ENCODE assay signal across 17 cellular contexts in the genomic region with DNA sequence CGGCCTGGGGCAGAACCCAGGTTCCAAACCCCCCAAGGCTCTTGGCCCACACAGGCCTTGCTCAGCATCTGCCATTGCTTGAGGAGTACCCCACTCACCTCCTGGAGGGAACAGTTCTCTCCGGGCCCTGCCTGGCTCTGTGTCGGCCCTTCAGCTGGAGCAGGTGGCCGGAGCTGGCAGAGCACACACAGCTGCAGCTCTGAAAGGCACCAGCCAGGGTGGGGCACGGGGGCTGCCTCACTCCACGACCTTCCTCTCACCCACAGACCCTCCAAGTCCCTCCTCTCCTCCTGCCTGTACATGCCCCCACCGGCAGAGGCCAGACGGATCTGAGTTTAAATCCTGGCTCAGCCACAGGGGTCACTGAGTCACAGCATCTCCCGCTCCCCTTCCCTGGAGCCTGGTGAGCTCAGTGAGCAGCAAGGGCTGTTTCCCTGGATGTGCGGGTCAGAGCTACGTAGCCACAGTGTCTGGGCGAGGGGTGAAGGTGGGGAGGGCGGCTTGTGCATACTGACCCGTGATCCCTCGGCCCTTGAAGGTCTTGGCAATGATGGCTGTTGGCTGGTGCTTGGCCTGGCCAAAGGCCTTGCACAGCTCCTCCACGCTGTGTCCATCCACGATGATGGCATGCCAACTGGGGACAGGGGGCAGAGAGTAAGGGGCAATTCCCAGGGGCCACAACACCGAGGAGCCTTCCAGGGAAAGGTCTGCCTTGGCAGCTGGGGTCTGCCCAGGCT. TPM values are rescaled to one million over a fixed set of nuclear protein-coding genes. Genes with fewer than 3 reads are reported as not detected.
A peak's percentile ranks its signal among the peaks of the same experiment; 100 is the strongest.
DNase-seq lines count a peak whose midpoint lies in the region; ATAC-seq, FAIRE-seq and TF ChIP-seq lines count a peak whose summit lies in the region.
"Had no signal": no experiment of that assay in that cellular context is flagged by ENCODE, and none has a peak within 500 bp of the region (broad histone marks: within the 10 kb centered on the region; RNA-seq: fewer than 3 reads in every experiment).

No MANE protein-coding gene starts in this region.

- peaks cover 40% of the 10 kb centered on the region for H3K36me3 Mint-ChIP-seq in stimulated activated naive CD8-positive, alpha-beta T cell treated with anti-CD3 and anti-CD28 coated beads, Interleukin-15, Interleukin-2, amounts not matched to agents 100 ng/mL and 50 ng/mL, for 24 hours (ENCODE audit: low read depth)
- H3K36me3 Mint-ChIP-seq in astrocyte (ENCODE audit: low read depth, unreplicated experiment) = peaks cover 11% of the 10 kb centered on the region

- H3K27me3 ChIP-seq in astrocyte (ENCODE audit: insufficient read depth, low read length) = no peaks in the 10 kb centered on the region
- H3K27me3 ChIP-seq: sigmoid colon, stomach had no signal

- H3K36me3 ChIP-seq in astrocyte (ENCODE audit: insufficient read depth, low read length) (peaks cover 52% of the 10 kb centered on the region), mucosa of descending colon (ENCODE audit: low read depth) (peaks cover 15% of the 10 kb centered on the region)

- no peak for ATAC-seq in stimulated activated naive CD8-positive, alpha-beta T cell treated with anti-CD3 and anti-CD28 coated beads, Interleukin-15, Interleukin-2, amounts not matched to agents 100 U/mL and 50 U/mL, for 24 hours
- ATAC-seq in mucosa of descending colon (no peak), HG03095 (IDR thresholded peaks at IDR 0.05; ENCODE audit: unreplicated experiment) (no peak)

- peak overlapping the region; percentile 50 for H3K27ac Mint-ChIP-seq in stimulated activated naive CD8-positive, alpha-beta T cell treated with anti-CD3 and anti-CD28 coated beads, Interleukin-15, Interleukin-2, amounts not matched to agents 100 ng/mL and 50 ng/mL, for 24 hours
- peak overlapping the region; percentile 26 for H3K27ac Mint-ChIP-seq in astrocyte (ENCODE audit: unreplicated experiment)
- H3K27ac Mint-ChIP-seq: nephron had no signal

- intact Hi-C loops in mucosa of descending colon (cut with DNase I, micrococcal nuclease) = no loop called here

- H3K27ac ChIP-seq in astrocyte (ENCODE audit: low read depth, low read length) = peak overlapping the region; percentile 12
- H3K27ac ChIP-seq: stomach had no signal

- H3K79me2 ChIP-seq in astrocyte (ENCODE audit: insufficient read depth, low read length) = peaks cover 59% of the 10 kb centered on the region

- no peak for DNase-seq in stimulated activated naive CD8-positive, alpha-beta T cell treated with anti-CD3 and anti-CD28 coated beads, Interleukin-15, Interleukin-2, amounts not matched to agents 100 U/mL and 50 U/mL, for 24 hours
- no peak for DNase-seq in astrocyte (ENCODE audit: low read depth)
- peak in 2 of 3 donors; percentile 23 to 35 for DNase-seq in mucosa of descending colon
- DNase-seq in cerebellar cortex (ENCODE audit: low spot score) = no peak
- no peak for DNase-seq in NOMO-1 treated with dmso at 0.1 percent for 144 hours (lab: John Stamatoyannopoulos, UW; ENCODE audit: unreplicated experiment)
- no peak for DNase-seq in NCI-H2171 (lab: John Stamatoyannopoulos, UW)
- DNase-seq: activated T-cell treated with anti-CD3 and anti-CD28 coated beads, Interleukin-2, amount 50 U/mL, for 1 hour; AML-193; amniotic stem cell; cortex of kidney; DMS 273 treated with DMSO at 0.1 percent for 48 hours; NCI-H510A; sigmoid colon; stomach had no signal

- H3K4me1 Mint-ChIP-seq in stimulated activated naive CD8-positive, alpha-beta T cell treated with anti-CD3 and anti-CD28 coated beads, Interleukin-15, Interleukin-2, amounts not matched to agents 100 ng/mL and 50 ng/mL, for 24 hours (ENCODE audit: low read depth) = no peaks in the 10 kb centered on the region
- peaks cover 25% of the 10 kb centered on the region for H3K4me1 Mint-ChIP-seq in astrocyte (ENCODE audit: low read depth, unreplicated experiment)

- H3K9ac ChIP-seq in astrocyte (ENCODE audit: low read length) = no peak overlapping the region

- H3K4me3 ChIP-seq in astrocyte (ENCODE audit: insufficient read depth, low read depth, low read length) (no peak overlapping the region), mucosa of descending colon (no peak overlapping the region)
- H3K4me3 ChIP-seq: sigmoid colon, stomach had no signal

- H3K4me2 ChIP-seq in astrocyte (ENCODE audit: low read length) = no peak overlapping the region

- H3K4me1 ChIP-seq in astrocyte (ENCODE audit: insufficient read depth, low read length) (peaks cover 32% of the 10 kb centered on the region), mucosa of descending colon (ENCODE audit: low read depth) (peaks cover 13% of the 10 kb centered on the region)

- H4K20me1 ChIP-seq in astrocyte (ENCODE audit: insufficient read depth, low read length) = peaks cover 51% of the 10 kb centered on the region

- no peak for FAIRE-seq in astrocyte (lab: Jason Lieb, UNC)

- H3K9me3 ChIP-seq in astrocyte (ENCODE audit: insufficient read depth, low read depth, low read length) = no peaks in the 10 kb centered on the region
- no peaks in the 10 kb centered on the region for H3K9me3 ChIP-seq in mucosa of descending colon
- H3K9me3 ChIP-seq: sigmoid colon, stomach had no signal

- H3K27me3 Mint-ChIP-seq in stimulated activated naive CD8-positive, alpha-beta T cell treated with anti-CD3 and anti-CD28 coated beads, Interleukin-15, Interleukin-2, amounts not matched to agents 100 ng/mL and 50 ng/mL, for 24 hours = no peaks in the 10 kb centered on the region
- no peaks in the 10 kb centered on the region for H3K27me3 Mint-ChIP-seq in astrocyte (ENCODE audit: low read depth, unreplicated experiment)

- no peak overlapping the region for H3K4me3 Mint-ChIP-seq in stimulated activated naive CD8-positive, alpha-beta T cell treated with anti-CD3 and anti-CD28 coated beads, Interleukin-15, Interleukin-2, amounts not matched to agents 100 ng/mL and 50 ng/mL, for 24 hours
- no peak overlapping the region for H3K4me3 Mint-ChIP-seq in astrocyte (ENCODE audit: unreplicated experiment)
- H3K4me3 Mint-ChIP-seq: nephron had no signal

- no peak for TF ChIP-seq CTCF in astrocyte (IDR thresholded peaks at IDR 0.05; ENCODE audit: insufficient read depth, low read depth, low read length)
- TF ChIP-seq CTCF in mucosa of descending colon (IDR thresholded peaks at IDR 0.05) = no peak

- no peaks in the 10 kb centered on the region for H3K9me3 Mint-ChIP-seq in stimulated activated naive CD8-positive, alpha-beta T cell treated with anti-CD3 and anti-CD28 coated beads, Interleukin-15, Interleukin-2, amounts not matched to agents 100 ng/mL and 50 ng/mL, for 24 hours
- no peaks in the 10 kb centered on the region for H3K9me3 Mint-ChIP-seq in astrocyte (ENCODE audit: unreplicated experiment)
- H3K9me3 Mint-ChIP-seq: nephron had no signal

- H2AFZ ChIP-seq in astrocyte (ENCODE audit: low read depth, low read length) = no peak overlapping the region

RNA-seq across cellular contexts. Expression of gene TKT, which starts 23.0 kb away (rescaled TPM):
- total RNA-seq in astrocyte (265 and 318 TPM in 2 replicates), mucosa of descending colon (100 to 1,000 TPM; 180 to 260 (median 226) TPM)

Comparison
In these comparisons a context has a peak if more than half of its experiments do, and no peak if none do; other contexts are left out.
1. DNase-seq: peak in mucosa of descending colon (2 of 3); none in stimulated activated naive CD8-positive, alpha-beta T cell treated with anti-CD3 and anti-CD28 coated beads, Interleukin-15, Interleukin-2, amounts not matched to agents 100 U/mL and 50 U/mL, for 24 hours (single experiment), astrocyte (single experiment), cerebellar cortex (single experiment), NOMO-1 treated with dmso at 0.1 percent for 144 hours (single experiment) and NCI-H2171 (single experiment).